In genomic region chr6:36444470-36444869, GRCh38 we compare ENCODE assay signal across 8 cellular contexts. TPM values are rescaled to one million over a fixed set of nuclear protein-coding genes. Genes with fewer than 3 reads are reported as not detected.
A peak's percentile ranks its signal among the peaks of the same experiment; 100 is the strongest.
DNase-seq lines count a peak whose midpoint lies in the region; ATAC-seq and TF ChIP-seq lines count a peak whose summit lies in the region.

No MANE protein-coding gene starts in this region.

- H3K27me3 ChIP-seq in SJSA1 (replicated peaks) (no peaks in the 10 kb centered on the region), esophagus squamous epithelium (no peaks in the 10 kb centered on the region), rectal smooth muscle tissue (ENCODE audit: control insufficient read depth, insufficient read depth, low read length) (no peaks in the 10 kb centered on the region)

- no peak for ATAC-seq in HG02588 (IDR thresholded peaks at IDR 0.05; ENCODE audit: unreplicated experiment)

- H3K4me3 ChIP-seq in SJSA1, result peak overlapping the region; percentile 95; the same call in 1 of the 2 replicates
- peak overlapping the region in 3 of 4 donors; percentile 80 to 90 (median 89) for H3K4me3 ChIP-seq in esophagus squamous epithelium
- H3K4me3 ChIP-seq in rectal smooth muscle tissue (ENCODE audit: low read length), result peak overlapping the region; percentile 78

- TF ChIP-seq CTCF in esophagus squamous epithelium (IDR thresholded peaks at IDR 0.05), result no peak

- H3K36me3 ChIP-seq in SJSA1 (peaks cover 25% of the 10 kb centered on the region), esophagus squamous epithelium (peaks cover 0 to 14% (median 0%) of the 10 kb centered on the region in 3 donors), rectal smooth muscle tissue (ENCODE audit: control insufficient read depth, insufficient read depth, low read length) (no peaks in the 10 kb centered on the region)

- H3K4me1 ChIP-seq in SJSA1 (replicated peaks) (peaks cover 31% of the 10 kb centered on the region), esophagus squamous epithelium (peaks cover 15 to 61% (median 28%) of the 10 kb centered on the region in 3 donors), rectal smooth muscle tissue (ENCODE audit: control insufficient read depth, insufficient read depth, low read length) (peaks cover 26% of the 10 kb centered on the region)

- no peak for TF ChIP-seq POLR2A in esophagus squamous epithelium (IDR thresholded peaks at IDR 0.05)

- H3K9me3 ChIP-seq in SJSA1 (replicated peaks), result no peaks in the 10 kb centered on the region
- peaks cover 0 to 6% (median 0%) of the 10 kb centered on the region in 3 donors for H3K9me3 ChIP-seq in esophagus squamous epithelium

- H3K9ac ChIP-seq in rectal smooth muscle tissue (ENCODE audit: low read length), result no peak overlapping the region

- intact Hi-C loops in esophagus squamous epithelium (cut with DNase I), result loop anchor here (10.0 kb wide), 1 partner anchor 160 kb away; no protein-coding TSS in a partner anchor

- DNase-seq in EL (peak; percentile 74), SJSA1 (ENCODE audit: low read depth in 1 of 2, low spot score in 2 of 2) (no peak), esophagus squamous epithelium (lab: John Stamatoyannopoulos, UW) (no peak), NCI-H446 treated with DMSO at 0.1 percent for 48 hours (lab: John Stamatoyannopoulos, UW) (no peak), HK-2 (ENCODE audit: unreplicated experiment) (no peak), NCI-H2196 (lab: John Stamatoyannopoulos, UW; ENCODE audit: unreplicated experiment) (no peak)

- H3K27ac ChIP-seq in SJSA1, result 0 out of 2 replicates have a peak overlapping the region, but pooled peaks have one; percentile 10
- peak overlapping the region; percentile 97 to 99 (median 98) for H3K27ac ChIP-seq in esophagus squamous epithelium
- peak overlapping the region; percentile 19 for H3K27ac ChIP-seq in rectal smooth muscle tissue (ENCODE audit: low read depth, low read length)

- WGBS in esophagus squamous epithelium, 2 donors, result 33 to 34% methylated on average over 3 of the region's 3 CpGs

RNA-seq across cellular contexts. Expression of gene KCTD20, which starts 1.7 kb away (rescaled TPM):
- 78.8 and 117 TPM in 2 replicates for total RNA-seq in SJSA1 (2014; rRNA removed; shearing (Covaris generic))
- total RNA-seq in esophagus squamous epithelium, result 10 to 100 TPM; 35.9 to 47.5 (median 41.0) TPM

RNA-seq across cellular contexts. Expression of gene PXT1, which starts 1.8 kb away (rescaled TPM):
- not detected in 2 replicates for total RNA-seq in SJSA1 (2014; rRNA removed; shearing (Covaris generic))
- total RNA-seq in esophagus squamous epithelium, result not detected

RNA-seq across cellular contexts. Expression of gene ETV7, which starts 57.0 kb away (rescaled TPM):
- 2.0 TPM in 1 of 2 replicates, not detected in the other for total RNA-seq in SJSA1 (2014; rRNA removed; shearing (Covaris generic))
- total RNA-seq in esophagus squamous epithelium, result 1 to 10 TPM; 1.3 to 7.3 (median 2.3) TPM

Comparison
In these comparisons a context has a peak if more than half of its experiments do, and no peak if none do; other contexts are left out.
1. H3K27ac ChIP-seq: peak in every context shown above with its lines; median percentile 98 in esophagus squamous epithelium; 19 in rectal smooth muscle tissue; 10 in SJSA1.